In the genomic region with DNA sequence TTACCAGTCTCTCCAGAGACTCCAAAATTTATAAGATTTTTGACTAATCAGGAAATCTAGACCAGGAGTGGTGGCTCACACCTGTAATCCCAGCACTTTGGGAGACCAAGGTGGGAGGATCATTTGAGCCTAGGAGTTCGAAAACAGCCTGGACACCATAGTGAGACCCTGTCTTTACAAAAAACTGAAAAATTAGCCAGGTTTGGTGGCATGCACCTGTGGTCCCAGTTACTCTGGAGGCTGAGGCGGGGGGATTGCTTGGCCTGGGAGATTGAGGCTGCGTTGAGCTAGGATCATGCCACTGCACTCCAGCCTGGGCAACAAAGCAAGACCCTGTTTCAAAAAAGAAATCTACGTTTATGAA, we compare ENCODE assay signal across 1 cellular context.
TF ChIP-seq lines count a peak whose summit lies in the region.

No MANE protein-coding gene starts in this region.

TF ChIP-seq in GM23338, 12 proteins besides CTCF, POLR2A, EP300 and RAD21 (continued from another document):
- TF ChIP-seq, protein P1, sequence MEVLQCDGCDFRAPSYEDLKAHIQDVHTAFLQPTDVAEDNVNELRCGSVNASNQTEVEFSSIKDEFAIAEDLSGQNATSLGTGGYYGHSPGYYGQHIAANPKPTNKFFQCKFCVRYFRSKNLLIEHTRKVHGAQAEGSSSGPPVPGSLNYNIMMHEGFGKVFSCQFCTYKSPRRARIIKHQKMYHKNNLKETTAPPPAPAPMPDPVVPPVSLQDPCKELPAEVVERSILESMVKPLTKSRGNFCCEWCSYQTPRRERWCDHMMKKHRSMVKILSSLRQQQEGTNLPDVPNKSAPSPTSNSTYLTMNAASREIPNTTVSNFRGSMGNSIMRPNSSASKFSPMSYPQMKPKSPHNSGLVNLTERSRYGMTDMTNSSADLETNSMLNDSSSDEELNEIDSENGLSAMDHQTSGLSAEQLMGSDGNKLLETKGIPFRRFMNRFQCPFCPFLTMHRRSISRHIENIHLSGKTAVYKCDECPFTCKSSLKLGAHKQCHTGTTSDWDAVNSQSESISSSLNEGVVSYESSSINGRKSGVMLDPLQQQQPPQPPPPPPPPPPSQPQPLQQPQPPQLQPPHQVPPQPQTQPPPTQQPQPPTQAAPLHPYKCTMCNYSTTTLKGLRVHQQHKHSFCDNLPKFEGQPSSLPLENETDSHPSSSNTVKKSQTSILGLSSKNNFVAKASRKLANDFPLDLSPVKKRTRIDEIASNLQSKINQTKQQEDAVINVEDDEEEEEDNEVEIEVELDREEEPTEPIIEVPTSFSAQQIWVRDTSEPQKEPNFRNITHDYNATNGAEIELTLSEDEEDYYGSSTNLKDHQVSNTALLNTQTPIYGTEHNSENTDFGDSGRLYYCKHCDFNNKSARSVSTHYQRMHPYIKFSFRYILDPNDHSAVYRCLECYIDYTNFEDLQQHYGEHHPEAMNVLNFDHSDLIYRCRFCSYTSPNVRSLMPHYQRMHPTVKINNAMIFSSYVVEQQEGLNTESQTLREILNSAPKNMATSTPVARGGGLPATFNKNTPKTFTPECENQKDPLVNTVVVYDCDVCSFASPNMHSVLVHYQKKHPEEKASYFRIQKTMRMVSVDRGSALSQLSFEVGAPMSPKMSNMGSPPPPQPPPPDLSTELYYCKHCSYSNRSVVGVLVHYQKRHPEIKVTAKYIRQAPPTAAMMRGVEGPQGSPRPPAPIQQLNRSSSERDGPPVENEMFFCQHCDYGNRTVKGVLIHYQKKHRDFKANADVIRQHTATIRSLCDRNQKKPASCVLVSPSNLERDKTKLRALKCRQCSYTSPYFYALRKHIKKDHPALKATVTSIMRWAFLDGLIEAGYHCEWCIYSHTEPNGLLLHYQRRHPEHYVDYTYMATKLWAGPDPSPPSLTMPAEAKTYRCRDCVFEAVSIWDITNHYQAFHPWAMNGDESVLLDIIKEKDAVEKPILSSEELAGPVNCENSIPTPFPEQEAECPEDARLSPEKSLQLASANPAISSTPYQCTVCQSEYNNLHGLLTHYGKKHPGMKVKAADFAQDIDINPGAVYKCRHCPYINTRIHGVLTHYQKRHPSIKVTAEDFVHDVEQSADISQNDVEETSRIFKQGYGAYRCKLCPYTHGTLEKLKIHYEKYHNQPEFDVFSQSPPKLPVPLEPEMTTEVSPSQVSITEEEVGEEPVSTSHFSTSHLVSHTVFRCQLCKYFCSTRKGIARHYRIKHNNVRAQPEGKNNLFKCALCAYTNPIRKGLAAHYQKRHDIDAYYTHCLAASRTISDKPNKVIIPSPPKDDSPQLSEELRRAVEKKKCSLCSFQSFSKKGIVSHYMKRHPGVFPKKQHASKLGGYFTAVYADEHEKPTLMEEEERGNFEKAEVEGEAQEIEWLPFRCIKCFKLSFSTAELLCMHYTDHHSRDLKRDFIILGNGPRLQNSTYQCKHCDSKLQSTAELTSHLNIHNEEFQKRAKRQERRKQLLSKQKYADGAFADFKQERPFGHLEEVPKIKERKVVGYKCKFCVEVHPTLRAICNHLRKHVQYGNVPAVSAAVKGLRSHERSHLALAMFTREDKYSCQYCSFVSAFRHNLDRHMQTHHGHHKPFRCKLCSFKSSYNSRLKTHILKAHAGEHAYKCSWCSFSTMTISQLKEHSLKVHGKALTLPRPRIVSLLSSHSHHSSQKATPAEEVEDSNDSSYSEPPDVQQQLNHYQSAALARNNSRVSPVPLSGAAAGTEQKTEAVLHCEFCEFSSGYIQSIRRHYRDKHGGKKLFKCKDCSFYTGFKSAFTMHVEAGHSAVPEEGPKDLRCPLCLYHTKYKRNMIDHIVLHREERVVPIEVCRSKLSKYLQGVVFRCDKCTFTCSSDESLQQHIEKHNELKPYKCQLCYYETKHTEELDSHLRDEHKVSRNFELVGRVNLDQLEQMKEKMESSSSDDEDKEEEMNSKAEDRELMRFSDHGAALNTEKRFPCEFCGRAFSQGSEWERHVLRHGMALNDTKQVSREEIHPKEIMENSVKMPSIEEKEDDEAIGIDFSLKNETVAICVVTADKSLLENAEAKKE (CRISPR knock-in tag; IDR thresholded peaks at IDR 0.05), result no peak
